1 cellular context compared by ENCODE assay signal in the genomic region with DNA sequence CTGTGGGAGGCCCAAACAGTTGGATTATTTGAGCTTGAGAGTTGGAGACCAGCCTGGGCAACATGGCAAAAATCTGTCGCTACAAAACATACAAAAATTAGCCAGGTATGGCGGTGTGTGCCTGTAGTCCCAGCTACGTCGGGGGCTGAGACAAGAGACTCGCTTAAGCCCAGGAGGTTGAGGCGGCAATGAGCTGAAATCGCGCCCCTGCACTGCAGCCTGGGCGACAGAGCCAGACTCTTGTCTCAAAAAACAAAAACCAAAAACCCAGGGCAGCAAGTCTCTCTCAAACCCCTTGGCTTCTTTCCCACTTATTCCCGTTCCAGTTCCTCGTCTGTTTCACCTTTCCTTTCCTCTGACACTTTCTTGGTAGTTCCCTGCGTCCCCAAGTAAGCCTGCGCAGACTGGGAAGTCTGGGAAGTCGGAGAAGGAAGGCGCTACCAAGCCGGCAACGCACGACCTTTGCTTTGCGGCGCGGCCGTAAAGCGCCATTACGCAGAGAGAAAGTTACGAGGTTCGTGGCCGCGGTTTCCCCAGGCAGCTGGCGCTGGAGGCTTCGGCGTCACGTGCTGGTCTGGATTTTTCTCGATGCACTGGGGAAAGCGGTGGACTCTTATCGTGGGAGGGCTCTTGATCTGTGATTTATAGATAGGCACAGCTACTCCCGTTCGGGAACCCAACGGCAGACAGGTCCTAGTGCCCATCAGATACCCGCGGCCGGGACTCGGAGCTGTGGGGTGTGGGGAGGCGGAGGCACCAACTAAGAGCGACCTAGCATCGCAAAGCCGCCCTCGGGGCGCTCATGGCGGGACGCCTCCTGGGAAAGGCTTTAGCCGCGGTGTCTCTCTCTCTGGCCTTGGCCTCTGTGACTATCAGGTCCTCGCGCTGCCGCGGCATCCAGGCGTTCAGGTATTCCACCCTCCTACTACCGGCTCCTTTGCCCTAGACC.
TF ChIP-seq lines count a peak whose summit lies in the region.

A gene with protein sequence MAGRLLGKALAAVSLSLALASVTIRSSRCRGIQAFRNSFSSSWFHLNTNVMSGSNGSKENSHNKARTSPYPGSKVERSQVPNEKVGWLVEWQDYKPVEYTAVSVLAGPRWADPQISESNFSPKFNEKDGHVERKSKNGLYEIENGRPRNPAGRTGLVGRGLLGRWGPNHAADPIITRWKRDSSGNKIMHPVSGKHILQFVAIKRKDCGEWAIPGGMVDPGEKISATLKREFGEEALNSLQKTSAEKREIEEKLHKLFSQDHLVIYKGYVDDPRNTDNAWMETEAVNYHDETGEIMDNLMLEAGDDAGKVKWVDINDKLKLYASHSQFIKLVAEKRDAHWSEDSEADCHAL (plus strand): TSS at position 470 of the 949 bp plus-strand sequence. CDS start 333 bp downstream, at position 803.

TF ChIP-seq in K562, 482 proteins besides CTCF, POLR2A, EP300 and RAD21 (continued from another document and continues in another):
- peak; percentile 80; the same call in 1 of the 2 replicates for TF ChIP-seq CREB3L1 (IDR thresholded peaks at IDR 0.05; ENCODE audit: borderline replicate concordance, low read depth)
- peak; percentile 61 for TF ChIP-seq CBFA2T2 (conservative IDR thresholded peaks at IDR 0.05)
- TF ChIP-seq, protein P1, sequence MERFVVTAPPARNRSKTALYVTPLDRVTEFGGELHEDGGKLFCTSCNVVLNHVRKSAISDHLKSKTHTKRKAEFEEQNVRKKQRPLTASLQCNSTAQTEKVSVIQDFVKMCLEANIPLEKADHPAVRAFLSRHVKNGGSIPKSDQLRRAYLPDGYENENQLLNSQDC (CRISPR knock-in tag; IDR thresholded peaks at IDR 0.05) = no peak
- TF ChIP-seq ZNF121 (CRISPR knock-in tag; conservative IDR thresholded peaks at IDR 0.05) = no peak
- peak; percentile 96 for TF ChIP-seq RBBP5 (IDR thresholded peaks at IDR 0.05; ENCODE audit: borderline replicate concordance, insufficient read depth, low read length, poor library complexity, severe bottlenecking)
- TF ChIP-seq ZBTB40 (IDR thresholded peaks at IDR 0.05) = 0 out of 2 replicates have a peak, but pooled peaks have one; percentile 15
- TF ChIP-seq ZBTB40 (CRISPR knock-in tag; IDR thresholded peaks at IDR 0.05) = 0 out of 2 replicates have a peak, but pooled peaks have one; percentile 23
- peak; percentile 97 for TF ChIP-seq USF1 (CRISPR knock-in tag; IDR thresholded peaks at IDR 0.05)
- no peak for TF ChIP-seq ZBTB26 (CRISPR knock-in tag; IDR thresholded peaks at IDR 0.05)
- no peak; the same call in 1 of the 2 replicates for TF ChIP-seq SMARCC2 (IDR thresholded peaks at IDR 0.05; ENCODE audit: low read depth)
- peak; percentile 86 for TF ChIP-seq DIDO1 (tag; IDR thresholded peaks at IDR 0.05; ENCODE audit: low read depth)
- TF ChIP-seq KDM4B (IDR thresholded peaks at IDR 0.05; ENCODE audit: borderline replicate concordance in 2 of 2, low read depth in 1 of 2) = peak in 1 of 2 experiments; percentile 74; a peak in 1 of 4 replicates
- no peak; the same call in 1 of the 2 replicates for TF ChIP-seq SMARCE1 (IDR thresholded peaks at IDR 0.05)
- no peak for TF ChIP-seq E2F4 (CRISPR knock-in tag; IDR thresholded peaks at IDR 0.05; ENCODE audit: low read depth)
- TF ChIP-seq, protein P2, sequence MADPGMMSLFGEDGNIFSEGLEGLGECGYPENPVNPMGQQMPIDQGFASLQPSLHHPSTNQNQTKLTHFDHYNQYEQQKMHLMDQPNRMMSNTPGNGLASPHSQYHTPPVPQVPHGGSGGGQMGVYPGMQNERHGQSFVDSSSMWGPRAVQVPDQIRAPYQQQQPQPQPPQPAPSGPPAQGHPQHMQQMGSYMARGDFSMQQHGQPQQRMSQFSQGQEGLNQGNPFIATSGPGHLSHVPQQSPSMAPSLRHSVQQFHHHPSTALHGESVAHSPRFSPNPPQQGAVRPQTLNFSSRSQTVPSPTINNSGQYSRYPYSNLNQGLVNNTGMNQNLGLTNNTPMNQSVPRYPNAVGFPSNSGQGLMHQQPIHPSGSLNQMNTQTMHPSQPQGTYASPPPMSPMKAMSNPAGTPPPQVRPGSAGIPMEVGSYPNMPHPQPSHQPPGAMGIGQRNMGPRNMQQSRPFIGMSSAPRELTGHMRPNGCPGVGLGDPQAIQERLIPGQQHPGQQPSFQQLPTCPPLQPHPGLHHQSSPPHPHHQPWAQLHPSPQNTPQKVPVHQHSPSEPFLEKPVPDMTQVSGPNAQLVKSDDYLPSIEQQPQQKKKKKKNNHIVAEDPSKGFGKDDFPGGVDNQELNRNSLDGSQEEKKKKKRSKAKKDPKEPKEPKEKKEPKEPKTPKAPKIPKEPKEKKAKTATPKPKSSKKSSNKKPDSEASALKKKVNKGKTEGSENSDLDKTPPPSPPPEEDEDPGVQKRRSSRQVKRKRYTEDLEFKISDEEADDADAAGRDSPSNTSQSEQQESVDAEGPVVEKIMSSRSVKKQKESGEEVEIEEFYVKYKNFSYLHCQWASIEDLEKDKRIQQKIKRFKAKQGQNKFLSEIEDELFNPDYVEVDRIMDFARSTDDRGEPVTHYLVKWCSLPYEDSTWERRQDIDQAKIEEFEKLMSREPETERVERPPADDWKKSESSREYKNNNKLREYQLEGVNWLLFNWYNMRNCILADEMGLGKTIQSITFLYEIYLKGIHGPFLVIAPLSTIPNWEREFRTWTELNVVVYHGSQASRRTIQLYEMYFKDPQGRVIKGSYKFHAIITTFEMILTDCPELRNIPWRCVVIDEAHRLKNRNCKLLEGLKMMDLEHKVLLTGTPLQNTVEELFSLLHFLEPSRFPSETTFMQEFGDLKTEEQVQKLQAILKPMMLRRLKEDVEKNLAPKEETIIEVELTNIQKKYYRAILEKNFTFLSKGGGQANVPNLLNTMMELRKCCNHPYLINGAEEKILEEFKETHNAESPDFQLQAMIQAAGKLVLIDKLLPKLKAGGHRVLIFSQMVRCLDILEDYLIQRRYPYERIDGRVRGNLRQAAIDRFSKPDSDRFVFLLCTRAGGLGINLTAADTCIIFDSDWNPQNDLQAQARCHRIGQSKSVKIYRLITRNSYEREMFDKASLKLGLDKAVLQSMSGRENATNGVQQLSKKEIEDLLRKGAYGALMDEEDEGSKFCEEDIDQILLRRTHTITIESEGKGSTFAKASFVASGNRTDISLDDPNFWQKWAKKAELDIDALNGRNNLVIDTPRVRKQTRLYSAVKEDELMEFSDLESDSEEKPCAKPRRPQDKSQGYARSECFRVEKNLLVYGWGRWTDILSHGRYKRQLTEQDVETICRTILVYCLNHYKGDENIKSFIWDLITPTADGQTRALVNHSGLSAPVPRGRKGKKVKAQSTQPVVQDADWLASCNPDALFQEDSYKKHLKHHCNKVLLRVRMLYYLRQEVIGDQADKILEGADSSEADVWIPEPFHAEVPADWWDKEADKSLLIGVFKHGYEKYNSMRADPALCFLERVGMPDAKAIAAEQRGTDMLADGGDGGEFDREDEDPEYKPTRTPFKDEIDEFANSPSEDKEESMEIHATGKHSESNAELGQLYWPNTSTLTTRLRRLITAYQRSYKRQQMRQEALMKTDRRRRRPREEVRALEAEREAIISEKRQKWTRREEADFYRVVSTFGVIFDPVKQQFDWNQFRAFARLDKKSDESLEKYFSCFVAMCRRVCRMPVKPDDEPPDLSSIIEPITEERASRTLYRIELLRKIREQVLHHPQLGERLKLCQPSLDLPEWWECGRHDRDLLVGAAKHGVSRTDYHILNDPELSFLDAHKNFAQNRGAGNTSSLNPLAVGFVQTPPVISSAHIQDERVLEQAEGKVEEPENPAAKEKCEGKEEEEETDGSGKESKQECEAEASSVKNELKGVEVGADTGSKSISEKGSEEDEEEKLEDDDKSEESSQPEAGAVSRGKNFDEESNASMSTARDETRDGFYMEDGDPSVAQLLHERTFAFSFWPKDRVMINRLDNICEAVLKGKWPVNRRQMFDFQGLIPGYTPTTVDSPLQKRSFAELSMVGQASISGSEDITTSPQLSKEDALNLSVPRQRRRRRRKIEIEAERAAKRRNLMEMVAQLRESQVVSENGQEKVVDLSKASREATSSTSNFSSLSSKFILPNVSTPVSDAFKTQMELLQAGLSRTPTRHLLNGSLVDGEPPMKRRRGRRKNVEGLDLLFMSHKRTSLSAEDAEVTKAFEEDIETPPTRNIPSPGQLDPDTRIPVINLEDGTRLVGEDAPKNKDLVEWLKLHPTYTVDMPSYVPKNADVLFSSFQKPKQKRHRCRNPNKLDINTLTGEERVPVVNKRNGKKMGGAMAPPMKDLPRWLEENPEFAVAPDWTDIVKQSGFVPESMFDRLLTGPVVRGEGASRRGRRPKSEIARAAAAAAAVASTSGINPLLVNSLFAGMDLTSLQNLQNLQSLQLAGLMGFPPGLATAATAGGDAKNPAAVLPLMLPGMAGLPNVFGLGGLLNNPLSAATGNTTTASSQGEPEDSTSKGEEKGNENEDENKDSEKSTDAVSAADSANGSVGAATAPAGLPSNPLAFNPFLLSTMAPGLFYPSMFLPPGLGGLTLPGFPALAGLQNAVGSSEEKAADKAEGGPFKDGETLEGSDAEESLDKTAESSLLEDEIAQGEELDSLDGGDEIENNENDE (IDR thresholded peaks at IDR 0.05; ENCODE audit: low read depth, low read length) = no peak
